ENCODE assay signal across 29 cellular contexts in genomic region chr4:110418641-110419040, GRCh38. TPM values are rescaled to one million over a fixed set of nuclear protein-coding genes. Genes with fewer than 3 reads are reported as not detected.
"Had no signal": no experiment of that assay in that cellular context is flagged by ENCODE, and none has a peak within 500 bp of the region (broad histone marks: within the 10 kb centered on the region; RNA-seq: fewer than 3 reads in every experiment).

No MANE protein-coding gene starts in this region.

- H3K9me3 ChIP-seq: neutrophil, right lobe of liver, thoracic aorta, uterus had no signal

- ATAC-seq: activated CD4-positive, CD25-positive, alpha-beta regulatory T cell treated with anti-CD3 and anti-CD28 coated beads, Interleukin-2, amount 50 U/mL, for 24 hours; activated naive CD8-positive, alpha-beta T cell treated with anti-CD3 and anti-CD28 coated beads, Interleukin-2, amount 50 U/mL, for 24 hours; effector memory CD8-positive, alpha-beta T cell; esophagus mucosa; heart left ventricle; right lobe of liver; stimulated activated naive B cell treated with anti-CD40 and anti-IgM and Interleukin-4, amounts not matched to agents 10 μg/mL and 1 μg/mL and 100 μg/mL, for 72 hours had no signal

- H3K27me3 ChIP-seq: heart left ventricle, neutrophil, right lobe of liver, uterus had no signal

- H3K36me3 ChIP-seq: heart left ventricle, left ventricle myocardium inferior, neutrophil, right lobe of liver, thoracic aorta, uterus had no signal

- H3K4me1 ChIP-seq: left ventricle myocardium inferior, uterus had no signal

- DNase-seq: activated CD4-positive, alpha-beta T cell treated with anti-CD3 and anti-CD28 coated beads for 48 hours; activated CD4-positive, alpha-beta T cell treated with anti-CD3 and anti-CD28 coated beads, Interleukin-2, amount 50 U/mL, for 48 hours; activated CD8-positive, alpha-beta memory T cell treated with anti-CD3 and anti-CD28 coated beads for 24 hours; activated CD8-positive, alpha-beta memory T cell treated with anti-CD3 and anti-CD28 coated beads, Interleukin-2, amount 50 U/mL, for 4 hours; activated effector memory CD4-positive, alpha-beta T cell treated with anti-CD3 and anti-CD28 coated beads, Interleukin-2, amount 50 U/mL, for 16 hours; activated naive CD8-positive, alpha-beta T cell treated with anti-CD3 and anti-CD28 coated beads, Interleukin-2, amount 50 U/mL, for 24 hours; activated T-cell treated with anti-CD3 and anti-CD28 coated beads, Interleukin-2, amount 50 U/mL, for 1 hour; amygdala; caudate nucleus; cortex of kidney; effector memory CD8-positive, alpha-beta T cell; foreskin fibroblast; heart left ventricle; hypothalamus; left ventricle myocardium inferior; right lobe of liver; stimulated activated CD4-positive, alpha-beta T cell treated with anti-CD3 and anti-CD28 coated beads, Interleukin-4, amount 100 ng/mL, for 4 hours; stimulated activated CD8-positive, alpha-beta memory T cell treated with anti-CD3 and anti-CD28 coated beads, Interleukin-4, amount 100 ng/mL, for 48 hours; stimulated activated naive B cell treated with anti-CD40 and anti-IgM and Interleukin-4, amounts not matched to agents 10 μg/mL and 1 μg/mL and 100 μg/mL, for 72 hours; T-helper 1 cell; trophoblast cell; uterus had no signal

- H3K4me3 ChIP-seq: heart left ventricle, left ventricle myocardium inferior, lung, right lobe of liver, skin epidermis, thoracic aorta, uterus had no signal

- H3K27ac ChIP-seq: heart left ventricle, left ventricle myocardium inferior, neutrophil, right lobe of liver, skin epidermis, thoracic aorta, uterus had no signal

RNA-seq across cellular contexts. Expression of gene ENPEP, which starts 57.3 kb away (rescaled TPM):
- total RNA-seq: endothelial cell of umbilical vein had no signal
- polyA plus RNA-seq: endothelial cell of umbilical vein had no signal
